ENCODE assay signal across 1 cellular context in the genomic region with DNA sequence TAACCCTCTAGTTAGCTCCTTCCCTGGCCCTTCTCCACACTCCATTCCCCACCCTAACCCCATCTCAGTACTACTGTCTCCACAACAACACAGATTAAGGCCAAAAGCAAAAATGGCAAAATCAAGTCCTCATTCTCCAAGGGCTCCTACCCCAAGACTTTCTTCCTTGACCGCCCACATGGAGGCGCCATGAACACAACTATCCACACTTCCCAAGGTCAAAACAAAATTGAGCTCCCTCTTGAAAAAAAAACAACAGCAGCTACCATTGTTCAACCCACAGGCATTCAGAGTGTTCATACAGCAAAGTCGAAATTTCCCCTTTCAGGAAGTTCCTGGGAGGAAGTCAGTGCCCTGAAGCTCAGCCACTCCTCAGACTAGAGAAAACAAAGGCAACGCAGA.
TF ChIP-seq lines count a peak whose summit lies in the region.

No MANE protein-coding gene starts in this region.

TF ChIP-seq in K562, 482 proteins besides CTCF, POLR2A, EP300 and RAD21 (continued from another document):
- no peak for TF ChIP-seq JUND (IDR thresholded peaks at IDR 0.05; ENCODE audit: borderline replicate concordance, low read depth, low read length)
- TF ChIP-seq JUND (tag; IDR thresholded peaks at IDR 0.05; ENCODE audit: borderline replicate concordance, low read depth, low read length) = no peak
- TF ChIP-seq CBX2 (IDR thresholded peaks at IDR 0.05; ENCODE audit: insufficient read depth, low read length, poor library complexity, severe bottlenecking) = no peak
- TF ChIP-seq ZNF133 (CRISPR knock-in tag; IDR thresholded peaks at IDR 0.05) = no peak
- no peak for TF ChIP-seq FOSL1 (tag; conservative IDR thresholded peaks at IDR 0.05)
- TF ChIP-seq NR2F6 (CRISPR knock-in tag; IDR thresholded peaks at IDR 0.05) = no peak
- TF ChIP-seq SPI1 (IDR thresholded peaks at IDR 0.05; ENCODE audit: borderline replicate concordance, low read depth, low read length) = peak; percentile 30; the same call in 1 of the 2 replicates
- no peak for TF ChIP-seq ZNF77 (CRISPR knock-in tag; IDR thresholded peaks at IDR 0.05)
TF ChIP-seq in K562: peak in this region for 13.
